ENCODE assay signal across 8 cellular contexts in genomic region chr1:84506729-84507453, GRCh38. TPM values are rescaled to one million over a fixed set of nuclear protein-coding genes. Genes with fewer than 3 reads are reported as not detected.
DNase-seq lines count a peak whose midpoint lies in the region; ATAC-seq lines count a peak whose summit lies in the region.

No MANE protein-coding gene starts in this region.

- no peaks in the 10 kb centered on the region for H3K27me3 Mint-ChIP-seq in activated T-cell treated with anti-CD3 and anti-CD28 coated beads, Interleukin-2, amount 50 U/mL, for 24 hours
- H3K27me3 Mint-ChIP-seq in activated T-helper 17 cell treated with anti-CD3 and anti-CD28 coated beads, Interleukin-2, amount 50 U/mL, for 72 hours = no peaks in the 10 kb centered on the region

- H3K27ac Mint-ChIP-seq in activated T-cell treated with anti-CD3 and anti-CD28 coated beads, Interleukin-2, amount 50 U/mL, for 24 hours = peak overlapping the region; percentile 99
- peak overlapping the region; percentile 99 for H3K27ac Mint-ChIP-seq in activated T-helper 17 cell treated with anti-CD3 and anti-CD28 coated beads, Interleukin-2, amount 50 U/mL, for 72 hours

- H3K4me3 Mint-ChIP-seq in activated T-cell treated with anti-CD3 and anti-CD28 coated beads, Interleukin-2, amount 50 U/mL, for 24 hours = peak overlapping the region; percentile 97
- H3K4me3 Mint-ChIP-seq in activated T-helper 17 cell treated with anti-CD3 and anti-CD28 coated beads, Interleukin-2, amount 50 U/mL, for 72 hours = peak overlapping the region; percentile 100

- H3K27ac ChIP-seq in temporal lobe (ENCODE audit: low read depth, low read length) = peak overlapping the region; percentile 73

- H3K9me3 ChIP-seq in iPS-18c (ENCODE audit: control insufficient read depth, insufficient read depth, low read length) = peaks cover 2% of the 10 kb centered on the region

- no peak for DNase-seq in activated T-cell treated with anti-CD3 and anti-CD28 coated beads, Interleukin-2, amount 50 U/mL, for 24 hours
- no peak for DNase-seq in activated T-cell treated with anti-CD3 and anti-CD28 coated beads, Interleukin-2, amount 50 U/mL, for 1 hour
- no peak for DNase-seq in epidermal melanocyte (ENCODE audit: insufficient read length, low spot score)
- DNase-seq in activated effector memory CD4-positive, alpha-beta T cell treated with anti-CD3 and anti-CD28 coated beads, Interleukin-2, amount 50 U/mL, for 16 hours = no peak

- peaks cover 32% of the 10 kb centered on the region for H3K4me1 Mint-ChIP-seq in activated T-cell treated with anti-CD3 and anti-CD28 coated beads, Interleukin-2, amount 50 U/mL, for 24 hours (ENCODE audit: low read depth)
- peaks cover 12% of the 10 kb centered on the region for H3K4me1 Mint-ChIP-seq in activated T-helper 17 cell treated with anti-CD3 and anti-CD28 coated beads, Interleukin-2, amount 50 U/mL, for 72 hours

- H3K36me3 Mint-ChIP-seq in activated T-cell treated with anti-CD3 and anti-CD28 coated beads, Interleukin-2, amount 50 U/mL, for 24 hours (ENCODE audit: low read depth) = peaks cover 39% of the 10 kb centered on the region
- peaks cover 45% of the 10 kb centered on the region for H3K36me3 Mint-ChIP-seq in activated T-helper 17 cell treated with anti-CD3 and anti-CD28 coated beads, Interleukin-2, amount 50 U/mL, for 72 hours (ENCODE audit: low read depth)

- peak overlapping the region; percentile 91 for H3K4me3 ChIP-seq in iPS-18c (ENCODE audit: insufficient read depth, low read depth, low read length)

- ATAC-seq in activated T-helper 17 cell treated with anti-CD3 and anti-CD28 coated beads, Interleukin-2, amount 50 U/mL, for 72 hours (replicated peaks) = no peak
- ATAC-seq in GM21723 (IDR thresholded peaks at IDR 0.05; ENCODE audit: unreplicated experiment) = no peak

- H3K9me3 Mint-ChIP-seq in activated T-cell treated with anti-CD3 and anti-CD28 coated beads, Interleukin-2, amount 50 U/mL, for 24 hours = peaks cover 11% of the 10 kb centered on the region
- H3K9me3 Mint-ChIP-seq in activated T-helper 17 cell treated with anti-CD3 and anti-CD28 coated beads, Interleukin-2, amount 50 U/mL, for 72 hours = no peaks in the 10 kb centered on the region

RNA-seq across cellular contexts. Expression of gene GNG5, which starts 0.5 kb away (rescaled TPM):
- 100 to 1,000 TPM in 1 of 2 donors, 10 to 100 TPM in 1; 83.4 to 105 TPM for total RNA-seq in activated T-helper 17 cell treated with anti-CD3 and anti-CD28 coated beads, Interleukin-2, amount 50 U/mL, for 72 hours
- 4.2 TPM for total RNA-seq in temporal lobe

RNA-seq across cellular contexts. Expression of gene SPATA1, which starts 0.7 kb away (rescaled TPM):
- total RNA-seq in activated T-helper 17 cell treated with anti-CD3 and anti-CD28 coated beads, Interleukin-2, amount 50 U/mL, for 72 hours = 1 to 10 TPM in 1 of 2 donors, under 1 TPM in 1; 0.65 to 1.7 TPM
- total RNA-seq in temporal lobe = 0.74 TPM

RNA-seq across cellular contexts. Expression of gene RPF1, which starts 27.8 kb away (rescaled TPM):
- total RNA-seq in activated T-helper 17 cell treated with anti-CD3 and anti-CD28 coated beads, Interleukin-2, amount 50 U/mL, for 72 hours = 10 to 100 TPM; 32.0 to 53.2 TPM
- total RNA-seq in temporal lobe = 20.9 TPM

Comparison
In these comparisons a context has a peak if more than half of its experiments do, and no peak if none do; other contexts are left out.
1. RNA of gene GNG5, which starts 0.5 kb away (total RNA-seq): 83.4 to 105 TPM in activated T-helper 17 cell treated with anti-CD3 and anti-CD28 coated beads, Interleukin-2, amount 50 U/mL, for 72 hours; 4.2 TPM in temporal lobe (single experiment); every median in the first group is over 10 times any median in the second.